In genomic region chr1:152109231-152109997, GRCh38 we compare ENCODE assay signal across 9 cellular contexts. TPM values are rescaled to one million over a fixed set of nuclear protein-coding genes. Genes with fewer than 3 reads are reported as not detected.
A peak's percentile ranks its signal among the peaks of the same experiment; 100 is the strongest.
DNase-seq lines count a peak whose midpoint lies in the region; ATAC-seq and TF ChIP-seq lines count a peak whose summit lies in the region.
"Had no signal": no experiment of that assay in that cellular context is flagged by ENCODE, and none has a peak within 500 bp of the region (broad histone marks: within the 10 kb centered on the region; RNA-seq: fewer than 3 reads in every experiment).

No MANE protein-coding gene starts in this region.

- WGBS in transverse colon (ENCODE audit: low coverage in 1 of 2), 2 donors: 10 to 33% methylated on average over 30 to 31 of the region's 31 CpGs

- POLR2A ChIA-PET in CD8-positive, alpha-beta memory T cell (lab: Charles Lee): no interaction called here

- peaks cover 21% of the 10 kb centered on the region for H3K4me1 ChIP-seq in CD8-positive, alpha-beta memory T cell (ENCODE audit: insufficient read depth, low read length)
- H3K4me1 ChIP-seq in rectal smooth muscle tissue (ENCODE audit: control insufficient read depth, insufficient read depth, low read length): peaks cover 15% of the 10 kb centered on the region
- no peaks in the 10 kb centered on the region for H3K4me1 ChIP-seq in SJCRH30
- H3K4me1 ChIP-seq in transverse colon: peaks cover 18 to 63% (median 46%) of the 10 kb centered on the region in 4 donors

- in situ Hi-C loops in KBM-7 (cut with MboI; ENCODE audit: low pct_unique_long_range_greater_than_20kb, low sequenced_read_pairs): no loop called here
- in situ Hi-C loops in transverse colon (cut with MboI; ENCODE audit: low pct_ligation_motif_present in 1 of 4, low pct_unique_long_range_greater_than_20kb in 1 of 4, low sequenced_read_pairs in 3 of 4): no loop called here

- no peak overlapping the region for H3K27ac ChIP-seq in CD8-positive, alpha-beta memory T cell (ENCODE audit: low read depth, low read length)
- no peak overlapping the region for H3K27ac ChIP-seq in rectal smooth muscle tissue (ENCODE audit: low read depth, low read length)
- no peak overlapping the region for H3K27ac ChIP-seq in SJCRH30
- H3K27ac ChIP-seq in transverse colon: no peak overlapping the region

- H3K27ac Mint-ChIP-seq in CD8-positive, alpha-beta memory T cell: no peak overlapping the region
- H3K27ac Mint-ChIP-seq in endothelial cell (ENCODE audit: unreplicated experiment): no peak overlapping the region

- TF ChIP-seq CTCF in endothelial cell (IDR thresholded peaks at IDR 0.05; ENCODE audit: unreplicated experiment) (no peak), transverse colon (IDR thresholded peaks at IDR 0.05) (no peak)

- TF ChIP-seq EP300 in transverse colon (IDR thresholded peaks at IDR 0.05; ENCODE audit: low read depth): no peak

- peaks cover 3 to 8% (median 4%) of the 10 kb centered on the region in 3 donors for H3K4me1 Mint-ChIP-seq in CD8-positive, alpha-beta memory T cell
- peaks cover 6% of the 10 kb centered on the region for H3K4me1 Mint-ChIP-seq in endothelial cell (ENCODE audit: unreplicated experiment)

- no peak for ATAC-seq in GM19023 (IDR thresholded peaks at IDR 0.05; ENCODE audit: unreplicated experiment)

- peak overlapping the region; percentile 64 for H3K4me3 ChIP-seq in CD8-positive, alpha-beta memory T cell (ENCODE audit: low read length)
- H3K4me3 ChIP-seq in rectal smooth muscle tissue (ENCODE audit: low read length) (peak overlapping the region; percentile 67), SJCRH30 (no peak overlapping the region), transverse colon (peak overlapping the region in 2 of 4 donors; percentile 36 to 55)

- H3K27me3 Mint-ChIP-seq in CD8-positive, alpha-beta memory T cell: peaks cover 11 to 23% of the 10 kb centered on the region in 2 donors
- H3K27me3 Mint-ChIP-seq in endothelial cell (ENCODE audit: unreplicated experiment): peaks cover 11% of the 10 kb centered on the region

- H3K9me3 Mint-ChIP-seq in CD8-positive, alpha-beta memory T cell: peaks cover 0 to 6% (median 3%) of the 10 kb centered on the region in 5 donors
- peaks cover 8% of the 10 kb centered on the region for H3K9me3 Mint-ChIP-seq in endothelial cell (ENCODE audit: unreplicated experiment)

- TF ChIP-seq POLR2A in transverse colon (IDR thresholded peaks at IDR 0.05): no peak

- CTCF ChIA-PET in CD8-positive, alpha-beta memory T cell (lab: Charles Lee): interaction anchor here (1.2 kb wide), 1 partner anchor 8 kb away, joined by 3 read pairs; no protein-coding TSS in a partner anchor

- intact Hi-C loops in transverse colon (cut with DNase I; ENCODE audit: low total_unique reads): no loop called here

- H3K36me3 Mint-ChIP-seq in CD8-positive, alpha-beta memory T cell: no peaks in the 10 kb centered on the region
- H3K36me3 Mint-ChIP-seq in endothelial cell (ENCODE audit: low read depth, unreplicated experiment): peaks cover 10% of the 10 kb centered on the region

- H3K9me3 ChIP-seq in CD8-positive, alpha-beta memory T cell (ENCODE audit: low read length): no peaks in the 10 kb centered on the region
- H3K9me3 ChIP-seq in SJCRH30 (replicated peaks) (no peaks in the 10 kb centered on the region), transverse colon (peaks cover 0 to 8% of the 10 kb centered on the region in 2 donors)

- no peak overlapping the region for H3K4me3 Mint-ChIP-seq in CD8-positive, alpha-beta memory T cell
- no peak overlapping the region for H3K4me3 Mint-ChIP-seq in endothelial cell (ENCODE audit: unreplicated experiment)

- no peak overlapping the region for H3K9ac ChIP-seq in rectal smooth muscle tissue (ENCODE audit: low read length)

- no peak for DNase-seq in CD8-positive, alpha-beta memory T cell
- peak; percentile 28 for DNase-seq in KBM-7
- DNase-seq in endothelial cell (ENCODE audit: low spot score): peak; percentile 15
- no peak for DNase-seq in SJCRH30
- DNase-seq in transverse colon: no peak
- no peak for DNase-seq in activated effector memory CD4-positive, alpha-beta T cell treated with anti-CD3 and anti-CD28 coated beads, Interleukin-2, amount 50 U/mL, for 16 hours
- DNase-seq: NCI-H2081 treated with DMSO at 0.1 percent for 48 hours had no signal

- peaks cover 62% of the 10 kb centered on the region for H3K27me3 ChIP-seq in CD8-positive, alpha-beta memory T cell (ENCODE audit: insufficient read depth, low read length, poor library complexity, severe bottlenecking)
- H3K27me3 ChIP-seq in rectal smooth muscle tissue (ENCODE audit: control insufficient read depth, insufficient read depth, low read length) (peaks cover 58% of the 10 kb centered on the region), SJCRH30 (no peaks in the 10 kb centered on the region), transverse colon (peaks cover 100% of the 10 kb centered on the region)

- H3K36me3 ChIP-seq in CD8-positive, alpha-beta memory T cell (ENCODE audit: insufficient read depth, low read length): no peaks in the 10 kb centered on the region
- H3K36me3 ChIP-seq in rectal smooth muscle tissue (ENCODE audit: control insufficient read depth, insufficient read depth, low read length) (no peaks in the 10 kb centered on the region), SJCRH30 (no peaks in the 10 kb centered on the region), transverse colon (no peaks in the 10 kb centered on the region)

RNA-seq across cellular contexts. Expression of gene TCHH, which starts 5.8 kb away (rescaled TPM):
- total RNA-seq in CD8-positive, alpha-beta memory T cell: under 1 TPM; 0.09 to 0.11 TPM
- not detected for polyA plus RNA-seq in CD8-positive, alpha-beta memory T cell
- total RNA-seq in endothelial cell (ENCODE audit: unreplicated experiment) (0.38 TPM), transverse colon (under 1 TPM in 1 of 4 donors, not detected in 3; under 0.01 TPM)
- total RNA-seq in SJCRH30 (2014; rRNA removed; shearing (Covaris generic)): not detected in 2 replicates

RNA-seq across cellular contexts. Expression of gene TCHHL1, which starts 20.6 kb away (rescaled TPM):
- not detected for total RNA-seq in CD8-positive, alpha-beta memory T cell
- polyA plus RNA-seq in CD8-positive, alpha-beta memory T cell: not detected
- total RNA-seq in endothelial cell (ENCODE audit: unreplicated experiment): not detected
- total RNA-seq in SJCRH30 (2014; rRNA removed; shearing (Covaris generic)): not detected in 2 replicates
- not detected for total RNA-seq in transverse colon

RNA-seq across cellular contexts. Expression of gene RPTN, which starts 49.6 kb away (rescaled TPM):
- total RNA-seq in CD8-positive, alpha-beta memory T cell: not detected
- polyA plus RNA-seq in CD8-positive, alpha-beta memory T cell: not detected
- total RNA-seq in endothelial cell (ENCODE audit: unreplicated experiment): not detected
- not detected in 2 replicates for total RNA-seq in SJCRH30 (2014; rRNA removed; shearing (Covaris generic))
- total RNA-seq in transverse colon: not detected

Comparison
In these comparisons a context has a peak if more than half of its experiments do, and no peak if none do; other contexts are left out.
1. DNase-seq: peak in KBM-7 (single experiment) and endothelial cell (single experiment); none in CD8-positive, alpha-beta memory T cell (0 of 5), SJCRH30 (0 of 2), transverse colon (single experiment) and activated effector memory CD4-positive, alpha-beta T cell treated with anti-CD3 and anti-CD28 coated beads, Interleukin-2, amount 50 U/mL, for 16 hours (single experiment).